12 cellular contexts compared by ENCODE assay signal in the genomic region with DNA sequence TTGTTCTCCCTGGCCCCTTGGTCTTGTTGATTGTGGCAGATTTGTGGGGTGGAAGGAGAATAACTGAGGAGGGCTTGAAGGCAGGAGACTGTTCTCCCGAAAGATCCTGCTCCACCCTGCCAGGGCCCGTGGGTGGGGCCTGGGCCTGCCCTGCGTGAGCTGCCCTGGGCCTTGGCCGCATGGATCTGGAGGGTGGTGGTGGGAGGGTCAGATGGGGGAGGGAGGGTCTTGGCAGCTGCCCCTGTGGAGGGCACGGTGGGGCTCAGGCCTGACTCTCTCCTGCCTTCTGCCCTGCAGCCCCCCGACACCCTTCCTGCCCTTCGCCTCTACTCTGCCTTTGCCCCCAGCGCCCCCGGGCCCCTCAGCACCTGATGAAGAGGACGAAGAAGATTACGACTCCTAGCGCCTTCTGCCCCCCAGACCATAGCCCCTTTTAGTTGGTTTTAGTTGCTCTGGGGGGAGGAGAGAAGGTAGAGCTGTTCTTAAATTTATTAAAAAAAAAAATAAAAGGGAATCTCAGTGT. TPM values are rescaled to one million over a fixed set of nuclear protein-coding genes. Genes with fewer than 3 reads are reported as not detected.
DNase-seq lines count a peak whose midpoint lies in the region; ATAC-seq and TF ChIP-seq lines count a peak whose summit lies in the region.
"Had no signal": no experiment of that assay in that cellular context is flagged by ENCODE, and none has a peak within 500 bp of the region (broad histone marks: within the 10 kb centered on the region; RNA-seq: fewer than 3 reads in every experiment).

No MANE protein-coding gene starts in this region.

- no peak for TF ChIP-seq CTCF in lower lobe of right lung (IDR thresholded peaks at IDR 0.05)

- no peaks in the 10 kb centered on the region for H3K27me3 ChIP-seq in lower lobe of right lung (ENCODE audit: low read depth)
- H3K27me3 ChIP-seq: Peyer's patch had no signal

- peaks cover 35% of the 10 kb centered on the region for H3K4me1 ChIP-seq in lower lobe of right lung

- H3K27me3 Mint-ChIP-seq in stimulated activated naive CD8-positive, alpha-beta T cell treated with anti-CD3 and anti-CD28 coated beads, Interleukin-15, Interleukin-2, amounts not matched to agents 100 ng/mL and 50 ng/mL, for 24 hours, result no peaks in the 10 kb centered on the region
- no peaks in the 10 kb centered on the region for H3K27me3 Mint-ChIP-seq in activated naive CD8-positive, alpha-beta T cell

- H3K36me3 Mint-ChIP-seq in stimulated activated naive CD8-positive, alpha-beta T cell treated with anti-CD3 and anti-CD28 coated beads, Interleukin-15, Interleukin-2, amounts not matched to agents 100 ng/mL and 50 ng/mL, for 24 hours (ENCODE audit: low read depth), result peaks cover 20% of the 10 kb centered on the region
- no peaks in the 10 kb centered on the region for H3K36me3 Mint-ChIP-seq in activated naive CD8-positive, alpha-beta T cell

- no peak overlapping the region for H3K27ac ChIP-seq in lower lobe of right lung

- peak overlapping the region; percentile 36 for H3K27ac Mint-ChIP-seq in stimulated activated naive CD8-positive, alpha-beta T cell treated with anti-CD3 and anti-CD28 coated beads, Interleukin-15, Interleukin-2, amounts not matched to agents 100 ng/mL and 50 ng/mL, for 24 hours
- H3K27ac Mint-ChIP-seq in activated naive CD8-positive, alpha-beta T cell, result no peak overlapping the region

- no peak for DNase-seq in stimulated activated naive CD8-positive, alpha-beta T cell treated with anti-CD3 and anti-CD28 coated beads, Interleukin-15, Interleukin-2, amounts not matched to agents 100 U/mL and 50 U/mL, for 24 hours
- DNase-seq in lower lobe of right lung (no peak), MV-4-11 (lab: John Stamatoyannopoulos, UW) (no peak)
- DNase-seq: activated CD4-positive, alpha-beta T cell treated with anti-CD3 and anti-CD28 coated beads, Interleukin-2, amount 50 U/mL, for 48 hours; H7; occipital lobe; Peyer's patch had no signal

- peak overlapping the region; percentile 92 for H3K4me3 Mint-ChIP-seq in stimulated activated naive CD8-positive, alpha-beta T cell treated with anti-CD3 and anti-CD28 coated beads, Interleukin-15, Interleukin-2, amounts not matched to agents 100 ng/mL and 50 ng/mL, for 24 hours
- peak overlapping the region; percentile 92 for H3K4me3 Mint-ChIP-seq in activated naive CD8-positive, alpha-beta T cell

- intact Hi-C loops in lower lobe of right lung (cut with DNase I), result no loop called here

- no peak for ATAC-seq in stimulated activated naive CD8-positive, alpha-beta T cell treated with anti-CD3 and anti-CD28 coated beads, Interleukin-15, Interleukin-2, amounts not matched to agents 100 U/mL and 50 U/mL, for 24 hours
- ATAC-seq in lower lobe of right lung (no peak), HG02885 (IDR thresholded peaks at IDR 0.05; ENCODE audit: poor library complexity, unreplicated experiment) (no peak), HG03097 (IDR thresholded peaks at IDR 0.05; ENCODE audit: low FRiP score, unreplicated experiment) (no peak), GM21737 (IDR thresholded peaks at IDR 0.05; ENCODE audit: unreplicated experiment) (no peak)

- peaks cover 28% of the 10 kb centered on the region for H3K36me3 ChIP-seq in lower lobe of right lung

- H3K4me1 Mint-ChIP-seq in stimulated activated naive CD8-positive, alpha-beta T cell treated with anti-CD3 and anti-CD28 coated beads, Interleukin-15, Interleukin-2, amounts not matched to agents 100 ng/mL and 50 ng/mL, for 24 hours (ENCODE audit: low read depth), result peaks cover 39% of the 10 kb centered on the region
- peaks cover 33% of the 10 kb centered on the region for H3K4me1 Mint-ChIP-seq in activated naive CD8-positive, alpha-beta T cell (ENCODE audit: low read depth)

- H3K4me3 ChIP-seq in lower lobe of right lung, result peak overlapping the region; percentile 99

- no peaks in the 10 kb centered on the region for H3K9me3 Mint-ChIP-seq in stimulated activated naive CD8-positive, alpha-beta T cell treated with anti-CD3 and anti-CD28 coated beads, Interleukin-15, Interleukin-2, amounts not matched to agents 100 ng/mL and 50 ng/mL, for 24 hours
- H3K9me3 Mint-ChIP-seq in activated naive CD8-positive, alpha-beta T cell (ENCODE audit: low read depth), result no peaks in the 10 kb centered on the region

- no peaks in the 10 kb centered on the region for H3K9me3 ChIP-seq in lower lobe of right lung
- H3K9me3 ChIP-seq: Peyer's patch had no signal

RNA-seq across cellular contexts. Expression of a gene that starts 1.9 kb away (rescaled TPM):
- 63.3 TPM for total RNA-seq in lower lobe of right lung

RNA-seq across cellular contexts. Expression of a gene that starts 2.2 kb away (rescaled TPM):
- 36.5 TPM for total RNA-seq in lower lobe of right lung

RNA-seq across cellular contexts. Expression of a gene that starts 20.9 kb away (rescaled TPM):
- total RNA-seq in lower lobe of right lung, result 2.2 TPM
- total RNA-seq: occipital lobe had no signal

RNA-seq across cellular contexts. Expression of a gene that starts 24.2 kb away (rescaled TPM):
- not detected for total RNA-seq in lower lobe of right lung
- total RNA-seq: occipital lobe, Peyer's patch had no signal

RNA-seq across cellular contexts. Expression of a gene that starts 30.6 kb away (rescaled TPM):
- total RNA-seq in lower lobe of right lung, result 28.6 TPM
